In the genomic region with DNA sequence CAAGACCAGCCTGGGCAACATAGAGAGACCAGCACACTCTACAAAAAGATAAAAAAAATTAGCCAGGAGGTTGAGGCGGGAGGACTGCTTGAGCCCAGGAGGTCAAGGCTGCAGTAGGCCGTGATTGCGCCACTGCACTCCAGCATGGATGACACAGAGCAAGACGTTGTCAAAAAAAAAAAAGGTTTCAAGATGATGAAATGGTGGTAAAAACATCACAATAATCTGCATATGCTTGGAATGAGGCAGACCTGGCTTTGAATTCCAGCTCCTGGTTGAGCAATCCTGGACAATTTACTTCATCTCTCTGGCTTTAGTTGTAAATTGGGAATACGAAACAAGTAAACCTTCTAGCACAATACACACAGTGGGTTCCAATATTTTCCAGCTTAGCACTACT, we compare ENCODE assay signal across 17 cellular contexts. TPM values are rescaled to one million over a fixed set of nuclear protein-coding genes. Genes with fewer than 3 reads are reported as not detected.
DNase-seq lines count a peak whose midpoint lies in the region; ATAC-seq and TF ChIP-seq lines count a peak whose summit lies in the region.
"Had no signal": no experiment of that assay in that cellular context is flagged by ENCODE, and none has a peak within 500 bp of the region (broad histone marks: within the 10 kb centered on the region; RNA-seq: fewer than 3 reads in every experiment).

No MANE protein-coding gene starts in this region.

- H3F3A ChIP-seq in smooth muscle cell (ENCODE audit: low read depth) = no peaks in the 10 kb centered on the region

- no peak for TF ChIP-seq POLR2A in breast epithelium (IDR thresholded peaks at IDR 0.05)
- TF ChIP-seq POLR2A in gastroesophageal sphincter (IDR thresholded peaks at IDR 0.05) = no peak

- peaks cover 5% of the 10 kb centered on the region for H3K36me3 ChIP-seq in breast epithelium
- peaks cover 5 to 76% of the 10 kb centered on the region in 2 donors for H3K36me3 ChIP-seq in gastroesophageal sphincter
- no peaks in the 10 kb centered on the region for H3K36me3 ChIP-seq in smooth muscle cell (ENCODE audit: low read depth)

- H3K27me3 ChIP-seq in breast epithelium = no peaks in the 10 kb centered on the region
- H3K27me3 ChIP-seq in gastroesophageal sphincter = no peaks in the 10 kb centered on the region
- H3K27me3 ChIP-seq in smooth muscle cell (ENCODE audit: low read depth) = no peaks in the 10 kb centered on the region
- H3K27me3 ChIP-seq: dorsolateral prefrontal cortex had no signal

- H4K20me1 ChIP-seq in smooth muscle cell (ENCODE audit: low read depth) = no peaks in the 10 kb centered on the region

- ATAC-seq in gastroesophageal sphincter = peak; percentile 90
- ATAC-seq in stimulated activated effector memory CD8-positive, alpha-beta T cell treated with anti-CD3 and anti-CD28 coated beads, Interleukin-12 subunit alpha, Interleukin-12 subunit beta, amount 100 ng/mL, for 72 hours = no peak
- ATAC-seq: naive thymus-derived CD8-positive, alpha-beta T cell; T-cell had no signal

- peaks cover 65% of the 10 kb centered on the region for H3K36me3 Mint-ChIP-seq in MCF 10A (ENCODE audit: insufficient read depth, unreplicated experiment)
- H3K36me3 Mint-ChIP-seq in stimulated activated effector memory CD8-positive, alpha-beta T cell treated with anti-CD3 and anti-CD28 coated beads, Interleukin-12 subunit alpha, Interleukin-12 subunit beta, amount 100 ng/mL, for 72 hours = peaks cover 18% of the 10 kb centered on the region

- H3K4me2 ChIP-seq in smooth muscle cell = no peak overlapping the region

- TF ChIP-seq CTCF in MCF 10A (IDR thresholded peaks at IDR 0.05; ENCODE audit: unreplicated experiment) = no peak
- no peak for TF ChIP-seq CTCF in breast epithelium (IDR thresholded peaks at IDR 0.05)
- no peak for TF ChIP-seq CTCF in gastroesophageal sphincter (IDR thresholded peaks at IDR 0.05)
- TF ChIP-seq CTCF in smooth muscle cell (IDR thresholded peaks at IDR 0.05; ENCODE audit: borderline replicate concordance, insufficient read depth, poor library complexity, severe bottlenecking) = no peak

- no peaks in the 10 kb centered on the region for H3K9me3 Mint-ChIP-seq in MCF 10A (ENCODE audit: unreplicated experiment)
- H3K9me3 Mint-ChIP-seq in stimulated activated effector memory CD8-positive, alpha-beta T cell treated with anti-CD3 and anti-CD28 coated beads, Interleukin-12 subunit alpha, Interleukin-12 subunit beta, amount 100 ng/mL, for 72 hours = no peaks in the 10 kb centered on the region
- H3K9me3 Mint-ChIP-seq: naive thymus-derived CD8-positive, alpha-beta T cell; T-cell had no signal

- no peaks in the 10 kb centered on the region for H3K79me2 ChIP-seq in smooth muscle cell (ENCODE audit: low read depth)

- TF ChIP-seq EP300 in gastroesophageal sphincter (IDR thresholded peaks at IDR 0.05) = no peak

- no peak overlapping the region for H3K9ac ChIP-seq in smooth muscle cell (ENCODE audit: low read depth)

- peaks cover 11% of the 10 kb centered on the region for H3K4me1 Mint-ChIP-seq in MCF 10A (ENCODE audit: insufficient read depth, unreplicated experiment)
- peaks cover 9% of the 10 kb centered on the region for H3K4me1 Mint-ChIP-seq in stimulated activated effector memory CD8-positive, alpha-beta T cell treated with anti-CD3 and anti-CD28 coated beads, Interleukin-12 subunit alpha, Interleukin-12 subunit beta, amount 100 ng/mL, for 72 hours
- H3K4me1 Mint-ChIP-seq: T-cell had no signal

- no TSS peak for BruUV-seq in MCF 10A (replicated peaks; lab: Mats Ljungman, UMichigan)

- H2AFZ ChIP-seq in smooth muscle cell (ENCODE audit: low read depth) = no peak overlapping the region

- H3K27ac Mint-ChIP-seq in MCF 10A (ENCODE audit: low read depth, unreplicated experiment) = peak overlapping the region; percentile 80
- peak overlapping the region; percentile 53 for H3K27ac Mint-ChIP-seq in stimulated activated effector memory CD8-positive, alpha-beta T cell treated with anti-CD3 and anti-CD28 coated beads, Interleukin-12 subunit alpha, Interleukin-12 subunit beta, amount 100 ng/mL, for 72 hours
- H3K27ac Mint-ChIP-seq: T-cell had no signal

- no peaks in the 10 kb centered on the region for H3K9me3 ChIP-seq in breast epithelium
- no peaks in the 10 kb centered on the region for H3K9me3 ChIP-seq in gastroesophageal sphincter
- H3K9me3 ChIP-seq in smooth muscle cell (replicated peaks; ENCODE audit: low read depth) = no peaks in the 10 kb centered on the region

- no peak overlapping the region for H3K27ac ChIP-seq in breast epithelium
- H3K27ac ChIP-seq in gastroesophageal sphincter = no peak overlapping the region
- no peak overlapping the region for H3K27ac ChIP-seq in smooth muscle cell (ENCODE audit: low read depth)
- H3K27ac ChIP-seq: 22Rv1, dorsolateral prefrontal cortex, skin epidermis had no signal

- no peak overlapping the region for H3K4me3 ChIP-seq in breast epithelium
- H3K4me3 ChIP-seq in gastroesophageal sphincter = no peak overlapping the region
- no peak overlapping the region for H3K4me3 ChIP-seq in smooth muscle cell
- H3K4me3 ChIP-seq: dorsolateral prefrontal cortex, skin epidermis had no signal

- H3K4me1 ChIP-seq in breast epithelium (no peaks in the 10 kb centered on the region), gastroesophageal sphincter (no peaks in the 10 kb centered on the region), smooth muscle cell (ENCODE audit: low read depth) (no peaks in the 10 kb centered on the region)

- no peaks in the 10 kb centered on the region for H3K27me3 Mint-ChIP-seq in MCF 10A (ENCODE audit: insufficient read depth, unreplicated experiment)
- H3K27me3 Mint-ChIP-seq: naive thymus-derived CD8-positive, alpha-beta T cell; T-cell had no signal

- 0 to 67% methylated on average over 1 to 3 of the region's 5 CpGs for WGBS in gastroesophageal sphincter (ENCODE audit: low coverage in 1 of 2), 2 donors
- WGBS in smooth muscle cell (ENCODE audit: low lambda C conversion rate) = 61% methylated on average over 5 of the region's 5 CpGs

- DNase-seq in MCF 10A (ENCODE audit: unreplicated experiment) = peak; percentile 87
- DNase-seq in breast epithelium (ENCODE audit: low spot score in 2 of 2) = no peak
- DNase-seq in amniotic epithelial cell (ENCODE audit: low read depth) = peak; percentile 98
- DNase-seq in stimulated activated effector memory CD8-positive, alpha-beta T cell treated with anti-CD3 and anti-CD28 coated beads, Interleukin-12 subunit alpha, Interleukin-12 subunit beta, amount 100 ng/mL, for 72 hours (ENCODE audit: low spot score in 2 of 2) = no peak
- DNase-seq in DMS153 treated with DMSO at 0.1 percent for 48 hours (lab: John Stamatoyannopoulos, UW; ENCODE audit: unreplicated experiment) = no peak
- DNase-seq in smooth muscle cell (lab: John Stamatoyannopoulos, UW; ENCODE audit: unreplicated experiment) = no peak
- DNase-seq in GDM1 (lab: John Stamatoyannopoulos, UW) = no peak
- DNase-seq: activated CD4-positive, alpha-beta T cell treated with anti-CD3 and anti-CD28 coated beads for 1 hour; dorsolateral prefrontal cortex; glutamatergic neuron; naive thymus-derived CD8-positive, alpha-beta T cell; NCI-H1436 treated with DMSO at 0.1 percent for 48 hours; NCI-H524 treated with DMSO at 0.1 percent for 48 hours; T-cell had no signal

- POLR2A ChIA-PET in MCF 10A (lab: Yijun Ruan, JAX) = interaction anchor here (0.9 to 1.6 kb wide), 8 partner anchors 9 to 309 kb away, joined by 3 to 10 read pairs (median 4); partner anchors contain the start of genes UGT1A5 and USP40

- CTCF ChIA-PET in MCF 10A (lab: Yijun Ruan, JAX) = interaction anchor here (0.6 to 0.7 kb wide), 2 partner anchors 54 to 1767 kb away, joined by 3 to 8 read pairs; no protein-coding TSS in a partner anchor

- H3K4me3 Mint-ChIP-seq in MCF 10A (ENCODE audit: unreplicated experiment) = no peak overlapping the region
- no peak overlapping the region for H3K4me3 Mint-ChIP-seq in stimulated activated effector memory CD8-positive, alpha-beta T cell treated with anti-CD3 and anti-CD28 coated beads, Interleukin-12 subunit alpha, Interleukin-12 subunit beta, amount 100 ng/mL, for 72 hours
- H3K4me3 Mint-ChIP-seq: naive thymus-derived CD8-positive, alpha-beta T cell; T-cell had no signal

- intact Hi-C loops in MCF 10A (cut with micrococcal nuclease) (no loop called here), breast epithelium (cut with DNase I; ENCODE audit: low total_unique reads) (no loop called here)

RNA-seq across cellular contexts. Expression of gene USP40, which starts 24.1 kb away (rescaled TPM):
- total RNA-seq in MCF 10A (2022) (56.3 and 67.3 TPM in 2 replicates), breast epithelium (10 to 100 TPM; 29.2 to 53.4 (median 35.2) TPM), gastroesophageal sphincter (10 to 100 TPM; 13.5 to 52.6 (median 18.2) TPM), smooth muscle cell (18.0 and 23.6 TPM in 2 replicates)
- 9.4 and 16.4 TPM in 2 replicates for polyA plus RNA-seq in smooth muscle cell

Comparison
In these comparisons a context has a peak if more than half of its experiments do, and no peak if none do; other contexts are left out.
1. DNase-seq: peak in MCF 10A (single experiment) and amniotic epithelial cell (single experiment); none in breast epithelium (0 of 2), stimulated activated effector memory CD8-positive, alpha-beta T cell treated with anti-CD3 and anti-CD28 coated beads, Interleukin-12 subunit alpha, Interleukin-12 subunit beta, amount 100 ng/mL, for 72 hours (0 of 2), DMS153 treated with DMSO at 0.1 percent for 48 hours (single experiment), smooth muscle cell (single experiment) and GDM1 (single experiment).